ENCODE assay signal across 27 cellular contexts in the genomic region with DNA sequence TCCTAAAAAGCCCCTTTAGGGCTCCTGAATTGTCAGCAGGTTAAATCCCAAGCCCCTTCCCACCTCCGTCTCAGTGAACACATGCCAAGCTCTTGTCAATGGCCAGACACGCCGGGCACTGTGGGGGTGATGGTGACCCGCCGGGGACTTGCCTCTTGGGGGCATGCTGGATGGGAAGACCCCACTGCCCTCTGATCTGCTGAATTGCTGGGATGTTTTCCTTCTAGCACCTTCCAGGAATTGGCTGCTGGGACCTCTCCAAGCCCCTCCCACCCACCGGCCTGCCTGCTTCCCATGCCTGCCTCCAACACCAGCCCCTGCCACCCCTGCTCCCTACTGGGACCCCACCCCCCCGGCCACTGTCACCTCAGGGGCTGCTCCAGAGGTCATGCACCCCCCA.
"Had no signal": no experiment of that assay in that cellular context is flagged by ENCODE, and none has a peak within 500 bp of the region (broad histone marks: within the 10 kb centered on the region; RNA-seq: fewer than 3 reads in every experiment).

No MANE protein-coding gene starts in this region.

- H3K9ac ChIP-seq: neural progenitor cell had no signal

- H3K9me3 ChIP-seq: neutrophil, pancreas, prostate gland, right lobe of liver, thyroid gland, vagina had no signal

- H3K4me1 ChIP-seq: pancreas, prostate gland, right atrium auricular region, right lobe of liver, sigmoid colon, stomach, thyroid gland, tibial nerve, upper lobe of left lung, vagina had no signal

- H3K27ac Mint-ChIP-seq: naive thymus-derived CD4-positive, alpha-beta T cell; nephron; neural progenitor cell; stimulated activated effector memory CD8-positive, alpha-beta T cell treated with anti-CD3 and anti-CD28 coated beads, Interleukin-12 subunit alpha, Interleukin-12 subunit beta, amount 100 ng/mL, for 72 hours; stimulated activated naive B cell treated with anti-CD40 and anti-IgM and Interleukin-4, amounts not matched to agents 10 μg/mL and 1 μg/mL and 100 μg/mL, for 72 hours; stimulated activated naive CD8-positive, alpha-beta T cell treated with anti-CD3 and anti-CD28 coated beads, Interleukin-15, Interleukin-2, amounts not matched to agents 100 ng/mL and 50 ng/mL, for 24 hours had no signal

- H3K4me1 Mint-ChIP-seq: nephron; stimulated activated effector memory CD8-positive, alpha-beta T cell treated with anti-CD3 and anti-CD28 coated beads, Interleukin-12 subunit alpha, Interleukin-12 subunit beta, amount 100 ng/mL, for 72 hours; stimulated activated naive B cell treated with anti-CD40 and anti-IgM and Interleukin-4, amounts not matched to agents 10 μg/mL and 1 μg/mL and 100 μg/mL, for 72 hours had no signal

- H3K36me3 ChIP-seq: neural progenitor cell, neutrophil, pancreas, prostate gland, right atrium auricular region, right lobe of liver, sigmoid colon, stomach, thoracic aorta, thyroid gland, tibial nerve, upper lobe of left lung, vagina had no signal

- H3K27me3 ChIP-seq: neural progenitor cell, neutrophil, pancreas, right atrium auricular region, right lobe of liver, thyroid gland, tibial nerve, upper lobe of left lung, vagina had no signal

- H3K4me3 Mint-ChIP-seq: naive thymus-derived CD4-positive, alpha-beta T cell; nephron; neural progenitor cell; stimulated activated effector memory CD8-positive, alpha-beta T cell treated with anti-CD3 and anti-CD28 coated beads, Interleukin-12 subunit alpha, Interleukin-12 subunit beta, amount 100 ng/mL, for 72 hours; stimulated activated naive B cell treated with anti-CD40 and anti-IgM and Interleukin-4, amounts not matched to agents 10 μg/mL and 1 μg/mL and 100 μg/mL, for 72 hours; stimulated activated naive CD8-positive, alpha-beta T cell treated with anti-CD3 and anti-CD28 coated beads, Interleukin-15, Interleukin-2, amounts not matched to agents 100 ng/mL and 50 ng/mL, for 24 hours had no signal

- ATAC-seq: naive thymus-derived CD4-positive, alpha-beta T cell; pancreas; stimulated activated effector memory CD8-positive, alpha-beta T cell treated with anti-CD3 and anti-CD28 coated beads, Interleukin-12 subunit alpha, Interleukin-12 subunit beta, amount 100 ng/mL, for 72 hours; stimulated activated naive B cell treated with anti-CD40 and anti-IgM and Interleukin-4, amounts not matched to agents 10 μg/mL and 1 μg/mL and 100 μg/mL, for 72 hours had no signal

- H3K36me3 Mint-ChIP-seq: stimulated activated effector memory CD8-positive, alpha-beta T cell treated with anti-CD3 and anti-CD28 coated beads, Interleukin-12 subunit alpha, Interleukin-12 subunit beta, amount 100 ng/mL, for 72 hours had no signal

- H2AFZ ChIP-seq: neural progenitor cell had no signal

- H3K4me2 ChIP-seq: neural progenitor cell had no signal

- H3K27me3 Mint-ChIP-seq: stimulated activated naive B cell treated with anti-CD40 and anti-IgM and Interleukin-4, amounts not matched to agents 10 μg/mL and 1 μg/mL and 100 μg/mL, for 72 hours; stimulated activated naive CD8-positive, alpha-beta T cell treated with anti-CD3 and anti-CD28 coated beads, Interleukin-15, Interleukin-2, amounts not matched to agents 100 ng/mL and 50 ng/mL, for 24 hours had no signal

- H3K4me3 ChIP-seq: neural progenitor cell, pancreas, prostate gland, right atrium auricular region, right lobe of liver, sigmoid colon, stomach, thoracic aorta, thyroid gland, tibial nerve, upper lobe of left lung, vagina had no signal

- H3K27ac ChIP-seq: neural progenitor cell, neutrophil, pancreas, prostate gland, right atrium auricular region, right lobe of liver, sigmoid colon, stomach, thoracic aorta, thyroid gland, tibial nerve, upper lobe of left lung, vagina had no signal

- DNase-seq: naive thymus-derived CD4-positive, alpha-beta T cell; nucleus accumbens; pancreas; retina; sigmoid colon; small intestine; stimulated activated CD4-positive, alpha-beta T cell treated with anti-CD3 and anti-CD28 coated beads, Interleukin-15, amount 100 ng/mL, for 24 hours; stimulated activated CD4-positive, alpha-beta T cell treated with anti-CD3 and anti-CD28 coated beads, Interleukin-2, amount 100 ng/mL, for 24 hours; stimulated activated CD4-positive, alpha-beta T cell treated with anti-CD3 and anti-CD28 coated beads, Interleukin-2, amount 100 ng/mL, for 48 hours; stimulated activated CD4-positive, alpha-beta T cell treated with anti-CD3 and anti-CD28 coated beads, Interleukin-4, amount 100 ng/mL, for 24 hours; stimulated activated naive B cell treated with anti-CD40 and anti-IgM and Interleukin-4, amounts not matched to agents 10 μg/mL and 1 μg/mL and 100 μg/mL, for 72 hours; stimulated activated naive CD4-positive, alpha-beta T cell treated with Interleukin-2 at 50 U/mL for 16 hours; stomach; thyroid gland; trophoblast cell; upper lobe of left lung had no signal
